In genomic region chr1:54118704-54119103, GRCh38 we compare ENCODE assay signal across 13 cellular contexts. TPM values are rescaled to one million over a fixed set of nuclear protein-coding genes. Genes with fewer than 3 reads are reported as not detected.
DNase-seq lines count a peak whose midpoint lies in the region; ATAC-seq and TF ChIP-seq lines count a peak whose summit lies in the region.
"Had no signal": no experiment of that assay in that cellular context is flagged by ENCODE, and none has a peak within 500 bp of the region (broad histone marks: within the 10 kb centered on the region; RNA-seq: fewer than 3 reads in every experiment).

No MANE protein-coding gene starts in this region.

- H3F3A ChIP-seq in GM23248 (ENCODE audit: insufficient read depth), result peaks cover 21% of the 10 kb centered on the region
- H3F3A ChIP-seq in SK-N-SH (replicated peaks; ENCODE audit: insufficient read depth), result peaks cover 6% of the 10 kb centered on the region

- H3K36me3 ChIP-seq in GM23248 (ENCODE audit: low read depth) (no peaks in the 10 kb centered on the region), SK-N-SH (replicated peaks in 1 of 2; ENCODE audit: control insufficient read depth in 1 of 2, insufficient read depth in 2 of 2, low read length in 1 of 2) (no peaks in the 10 kb centered on the region), spleen (no peaks in the 10 kb centered on the region)

- intact Hi-C loops in spleen (cut with DNase I; ENCODE audit: low total_unique reads), result no loop called here

- whole genome bisulfite sequencing in GM23248 (ENCODE audit: low coverage in 1 of 2, low lambda C conversion rate in 2 of 2, missing lambda C conversion rate in 2 of 2), 2 experiments, result 19 to 26% methylated on average over 8 of the region's 8 CpGs
- WGBS in SK-N-SH (ENCODE audit: low lambda C conversion rate), result 45% methylated on average over 8 of the region's 8 CpGs
- 80 to 95% (median 87%) methylated on average over 8 of the region's 8 CpGs for WGBS in spleen, 5 donors

- H3K27ac ChIP-seq in GM23248 (peak overlapping the region; percentile 78), SK-N-SH (ENCODE audit: low read depth in 2 of 2, low read length in 1 of 2) (peak overlapping the region in 1 of 2 experiments; percentile 72; a peak in 2 of 4 replicates), spleen (no peak overlapping the region)

- H3K27me3 ChIP-seq in GM23248 (replicated peaks; ENCODE audit: insufficient read depth) (no peaks in the 10 kb centered on the region), SK-N-SH (ENCODE audit: insufficient read depth) (no peaks in the 10 kb centered on the region), spleen (replicated peaks in 1 of 7) (peaks cover 0 to 21% (median 0%) of the 10 kb centered on the region in 7 donors)

- H3K4me3 ChIP-seq in GM23248 (no peak overlapping the region), SK-N-SH (ENCODE audit: low read depth in 2 of 2, low read length in 1 of 2) (no peak overlapping the region), spleen (no peak overlapping the region)

- H2AFZ ChIP-seq in GM23248 (peak overlapping the region; percentile 57), SK-N-SH (ENCODE audit: low read depth) (peak overlapping the region; percentile 44; the same call in 1 of the 2 replicates)

- no peak for TF ChIP-seq RAD21 in SK-N-SH (IDR thresholded peaks at IDR 0.05; ENCODE audit: low read length)

- H3K4me1 ChIP-seq in GM23248 (ENCODE audit: insufficient read depth) (peaks cover 21% of the 10 kb centered on the region), SK-N-SH (ENCODE audit: control insufficient read depth in 1 of 2, insufficient read depth in 2 of 2, low read depth in 1 of 2, low read length in 1 of 2) (peaks cover 4 to 5% of the 10 kb centered on the region in 2 experiments; a peak in 2 of 4 replicates), spleen (peaks cover 0 to 17% (median 11%) of the 10 kb centered on the region in 6 donors)

- H3K9ac ChIP-seq in GM23248 (peak overlapping the region; percentile 66), SK-N-SH (no peak overlapping the region; the same call in 1 of the 2 replicates)

- no peak for ATAC-seq in esophagus mucosa
- no peak for ATAC-seq in GM19467 (IDR thresholded peaks at IDR 0.05; ENCODE audit: unreplicated experiment)
- ATAC-seq in left lobe of liver, result no peak

- H4K20me1 ChIP-seq in GM23248 (ENCODE audit: insufficient read depth) (no peaks in the 10 kb centered on the region), SK-N-SH (ENCODE audit: insufficient read depth) (no peaks in the 10 kb centered on the region)

- H3K9me2 ChIP-seq in GM23248 (ENCODE audit: insufficient read depth) (no peaks in the 10 kb centered on the region), SK-N-SH (no peaks in the 10 kb centered on the region)

- CTCF ChIA-PET in SK-N-SH (lab: Yijun Ruan, JAX), result interaction anchor here (1.3 to 1.6 kb wide), 2 partner anchors 371 to 691 kb away, joined by 3 to 7 read pairs; no protein-coding TSS in a partner anchor

- no peak for TF ChIP-seq EP300 in SK-N-SH (IDR thresholded peaks at IDR 0.05; ENCODE audit: borderline replicate concordance in 1 of 2, low read depth in 1 of 2, low read length in 1 of 2)

- H3K9me3 ChIP-seq in GM23248 (ENCODE audit: low read depth), result no peaks in the 10 kb centered on the region
- no peaks in the 10 kb centered on the region for H3K9me3 ChIP-seq in SK-N-SH
- no peaks in the 10 kb centered on the region for H3K9me3 ChIP-seq in spleen

- in situ Hi-C loops in GM23248 (cut with MboI), result loop anchor here (25.0 kb wide), 2 partner anchors 369 to 694 kb away; partner anchors contain the start of gene TTC22

- no peaks in the 10 kb centered on the region for H3K79me2 ChIP-seq in GM23248 (ENCODE audit: insufficient read depth)
- H3K79me2 ChIP-seq in SK-N-SH (ENCODE audit: insufficient read depth), result no peaks in the 10 kb centered on the region

- H3K4me2 ChIP-seq in GM23248 (ENCODE audit: unreplicated experiment) (peak overlapping the region; percentile 53), SK-N-SH (peak overlapping the region; percentile 34; the same call in 1 of the 2 replicates)

- POLR2A ChIA-PET in SK-N-SH (lab: Yijun Ruan, JAX), result interaction anchor here (0.6 kb wide), 1 partner anchor 276 kb away, joined by 4 read pairs; no protein-coding TSS in a partner anchor

- TF ChIP-seq POLR2A in spleen (IDR thresholded peaks at IDR 0.05), result no peak

- DNase-seq in GM23248 (peak; percentile 93), SK-N-SH (no peak), fibroblast of peridontal ligament (ENCODE audit: extremely low read depth) (peak; percentile 52), spleen (peak; percentile 37), left lobe of liver (ENCODE audit: low spot score) (no peak), activated gamma-delta T cell treated with Interleukin-2 at 50 U/mL for 16 hours (no peak)
- DNase-seq: activated CD4-positive, alpha-beta T cell treated with anti-CD3 and anti-CD28 coated beads, Interleukin-2, amount 50 U/mL, for 4 hours; activated effector memory CD4-positive, alpha-beta T cell treated with anti-CD3 and anti-CD28 coated beads, Interleukin-2, amount 50 U/mL, for 16 hours; COR-L47; erythroblast; T-helper 2 cell had no signal

- TF ChIP-seq CTCF in SK-N-SH (IDR thresholded peaks at IDR 0.05) (no peak), spleen (IDR thresholded peaks at IDR 0.05 in 8 of 11, conservative IDR thresholded peaks at IDR 0.05 in 3 of 11) (no peak)

TF ChIP-seq in SK-N-SH, 30 proteins besides CTCF, POLR2A, EP300 and RAD21:
- TF ChIP-seq IRF3 (IDR thresholded peaks at IDR 0.05; ENCODE audit: low read depth, low read length) (no peak), YY1 (IDR thresholded peaks at IDR 0.05; ENCODE audit: low read depth) (no peak), FOSL2 (IDR thresholded peaks at IDR 0.05; ENCODE audit: borderline replicate concordance, low read depth) (peak; percentile 79)

RNA-seq across cellular contexts. Expression of gene CDCP2, which starts 34.1 kb away (rescaled TPM):
- not detected in 2 replicates for total RNA-seq in GM23248 (2014; rRNA removed; shearing (Covaris generic))
- polyA plus RNA-seq in GM23248 (2016; fragmentation: Nextera tagmentation; extraction: Ambion mirVana) (not detected in 2 replicates), SK-N-SH (2012; rRNA removed) (not detected in 2 replicates), spleen (not detected)
- polyA plus RNA-seq in SK-N-SH (2012; cell fraction: cytosol; rRNA removed), result not detected in 2 replicates
- polyA plus RNA-seq in SK-N-SH (2012; cell fraction: nucleus; rRNA removed), result not detected in 2 replicates
- total RNA-seq in spleen (1 to 10 TPM in 2 of 7 donors, under 1 TPM in 5; 0.23 to 1.6 (median 0.85) TPM), esophagus mucosa (not detected), left lobe of liver (not detected)

Comparison
In these comparisons a context has a peak if more than half of its experiments do, and no peak if none do; other contexts are left out.
1. DNase-seq: peak in GM23248 (single experiment), fibroblast of peridontal ligament (single experiment) and spleen (single experiment); none in SK-N-SH (single experiment), left lobe of liver (single experiment) and activated gamma-delta T cell treated with Interleukin-2 at 50 U/mL for 16 hours (single experiment).